ENCODE assay signal across 9 cellular contexts in the genomic region with DNA sequence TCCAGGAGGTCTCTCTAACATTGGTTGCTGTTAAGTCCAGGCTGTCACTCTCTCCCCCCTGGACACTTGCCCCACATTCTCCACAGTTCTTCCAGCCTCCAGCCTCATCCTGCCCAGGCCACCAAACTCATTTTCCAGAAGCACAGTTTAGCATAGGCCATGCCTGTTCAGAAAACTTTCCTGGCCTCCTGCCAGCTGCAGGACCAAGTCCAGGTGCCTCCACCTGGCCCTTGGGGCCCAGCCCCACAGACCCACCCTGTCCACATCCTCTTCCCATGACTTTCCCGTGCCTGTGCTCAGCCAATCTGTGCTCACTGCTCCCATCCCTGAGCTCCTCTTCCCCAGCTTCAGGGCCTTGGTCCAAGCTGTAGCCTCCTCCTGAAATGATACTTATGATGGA.
"Had no signal": no experiment of that assay in that cellular context is flagged by ENCODE, and none has a peak within 500 bp of the region (broad histone marks: within the 10 kb centered on the region; RNA-seq: fewer than 3 reads in every experiment).

No MANE protein-coding gene starts in this region.

- H3K36me3 ChIP-seq: HAP-1 had no signal

- H3K4me1 ChIP-seq: HAP-1 had no signal

- H3K9me3 ChIP-seq: HAP-1 had no signal

- DNase-seq: GOT3, H7, KBM-7 had no signal

- H3K27ac ChIP-seq: HL-60, KMS-11 had no signal

- H2AFZ ChIP-seq: GM23248 had no signal

- ATAC-seq: HCT116, HepG2 had no signal

- H3K9ac ChIP-seq: KMS-11 had no signal

- H3K4me3 ChIP-seq: GM23248, HAP-1 had no signal

- H3K4me2 ChIP-seq: KMS-11 had no signal
